15 cellular contexts compared by ENCODE assay signal in genomic region chr3:46955157-46955556, GRCh38. TPM values are rescaled to one million over a fixed set of nuclear protein-coding genes. Genes with fewer than 3 reads are reported as not detected.
DNase-seq lines count a peak whose midpoint lies in the region; ATAC-seq and TF ChIP-seq lines count a peak whose summit lies in the region.
"Had no signal": no experiment of that assay in that cellular context is flagged by ENCODE, and none has a peak within 500 bp of the region (broad histone marks: within the 10 kb centered on the region; RNA-seq: fewer than 3 reads in every experiment).

No MANE protein-coding gene starts in this region.

- no peak overlapping the region for H3K4me3 ChIP-seq in IMR-90 (ENCODE audit: insufficient read depth, low read depth, low read length)
- H3K4me3 ChIP-seq in thyroid gland (replicated peaks in 1 of 3) = no peak overlapping the region
- H3K4me3 ChIP-seq: SJSA1 had no signal

- no peak overlapping the region for H3K4me2 ChIP-seq in IMR-90 (ENCODE audit: low read depth, low read length)

- H4K20me1 ChIP-seq in IMR-90 (ENCODE audit: insufficient read depth, low read length) = peaks cover 87% of the 10 kb centered on the region

- H4K91ac ChIP-seq in IMR-90 (ENCODE audit: insufficient read depth, low read depth, low read length) = no peak overlapping the region

- peaks cover 18% of the 10 kb centered on the region for H3K4me1 ChIP-seq in IMR-90 (ENCODE audit: control insufficient read depth, insufficient read depth, low read length)
- peaks cover 26 to 70% of the 10 kb centered on the region in 2 donors for H3K4me1 ChIP-seq in thyroid gland
- H3K4me1 ChIP-seq: SJSA1 had no signal

- peak overlapping the region; percentile 67 for H3K27ac Mint-ChIP-seq in T-helper 1 cell treated with Interleukin-12 subunit alpha and Interleukin-12 subunit beta and Interleukin-4 antibody, amounts not matched to agents 30 μg/mL and 1 μg/mL, for 36 hours
- H3K27ac Mint-ChIP-seq in activated naive CD8-positive, alpha-beta T cell treated with anti-CD3 and anti-CD28 coated beads, Interleukin-2, amount 50 U/mL, for 24 hours = peak overlapping the region; percentile 87
- H3K27ac Mint-ChIP-seq in progenitor cell of endocrine pancreas = peak overlapping the region; percentile 90

- dilution Hi-C loops in IMR-90 (cut with HindIII; ENCODE audit: low sequenced_read_pairs, unreplicated experiment) = no loop called here

- no peak overlapping the region for H2AK5ac ChIP-seq in IMR-90 (ENCODE audit: low read depth, low read length)

- peaks cover 72% of the 10 kb centered on the region for H3K4me1 Mint-ChIP-seq in T-helper 1 cell treated with Interleukin-12 subunit alpha and Interleukin-12 subunit beta and Interleukin-4 antibody, amounts not matched to agents 30 μg/mL and 1 μg/mL, for 36 hours (ENCODE audit: low read depth)
- H3K4me1 Mint-ChIP-seq in activated naive CD8-positive, alpha-beta T cell treated with anti-CD3 and anti-CD28 coated beads, Interleukin-2, amount 50 U/mL, for 24 hours = peaks cover 94% of the 10 kb centered on the region
- H3K4me1 Mint-ChIP-seq in progenitor cell of endocrine pancreas (ENCODE audit: low read depth) = peaks cover 79% of the 10 kb centered on the region

- peaks cover 44 to 87% of the 10 kb centered on the region in 2 experiments for H3K79me1 ChIP-seq in IMR-90 (ENCODE audit: low read depth in 1 of 2, low read length in 2 of 2)

- H3K4ac ChIP-seq in IMR-90 (ENCODE audit: low read depth, low read length) = no peak overlapping the region

- peak overlapping the region; percentile 6 for H3K4me3 Mint-ChIP-seq in T-helper 1 cell treated with Interleukin-12 subunit alpha and Interleukin-12 subunit beta and Interleukin-4 antibody, amounts not matched to agents 30 μg/mL and 1 μg/mL, for 36 hours
- H3K4me3 Mint-ChIP-seq in activated naive CD8-positive, alpha-beta T cell treated with anti-CD3 and anti-CD28 coated beads, Interleukin-2, amount 50 U/mL, for 24 hours = peak overlapping the region; percentile 59
- no peak overlapping the region for H3K4me3 Mint-ChIP-seq in progenitor cell of endocrine pancreas (ENCODE audit: low read depth)
- H3K4me3 Mint-ChIP-seq: mesothelial cell of epicardium had no signal

- H3K14ac ChIP-seq in IMR-90 (replicated peaks; ENCODE audit: low read depth, low read length) = no peak overlapping the region

- H3K36me3 Mint-ChIP-seq in T-helper 1 cell treated with Interleukin-12 subunit alpha and Interleukin-12 subunit beta and Interleukin-4 antibody, amounts not matched to agents 30 μg/mL and 1 μg/mL, for 36 hours (ENCODE audit: low read depth) = peaks cover 11% of the 10 kb centered on the region
- peaks cover 18% of the 10 kb centered on the region for H3K36me3 Mint-ChIP-seq in activated naive CD8-positive, alpha-beta T cell treated with anti-CD3 and anti-CD28 coated beads, Interleukin-2, amount 50 U/mL, for 24 hours (ENCODE audit: low read depth)
- H3K36me3 Mint-ChIP-seq in progenitor cell of endocrine pancreas (ENCODE audit: insufficient read depth) = no peaks in the 10 kb centered on the region
- H3K36me3 Mint-ChIP-seq: mesothelial cell of epicardium had no signal

- H4K5ac ChIP-seq in IMR-90 (ENCODE audit: low read depth, low read length) = no peak overlapping the region; the same call in 1 of the 2 replicates

- H3K9me3 ChIP-seq in IMR-90 (ENCODE audit: control insufficient read depth, insufficient read depth, low read length) (no peaks in the 10 kb centered on the region), thyroid gland (no peaks in the 10 kb centered on the region)
- H3K9me3 ChIP-seq: SJSA1 had no signal

- in situ Hi-C loops in IMR-90 (cut with MboI; ENCODE audit: low sequenced_read_pairs) = no loop called here

- ATAC-seq in IMR-90 (ENCODE audit: low read depth) = no peak
- no peak for ATAC-seq in activated naive CD8-positive, alpha-beta T cell treated with anti-CD3 and anti-CD28 coated beads, Interleukin-2, amount 50 U/mL, for 24 hours

- no peak overlapping the region for H2BK5ac ChIP-seq in IMR-90 (ENCODE audit: low read depth, low read length, poor library complexity, severe bottlenecking)

- H3K36me3 ChIP-seq in IMR-90 (ENCODE audit: control insufficient read depth, insufficient read depth, low read length) = 0 out of 2 replicates have a peak, but pooled peaks cover 1% of the 10 kb centered on the region
- H3K36me3 ChIP-seq in thyroid gland = no peaks in the 10 kb centered on the region
- H3K36me3 ChIP-seq: SJSA1 had no signal

- H3K27me3 Mint-ChIP-seq in T-helper 1 cell treated with Interleukin-12 subunit alpha and Interleukin-12 subunit beta and Interleukin-4 antibody, amounts not matched to agents 30 μg/mL and 1 μg/mL, for 36 hours (ENCODE audit: low read depth) = no peaks in the 10 kb centered on the region
- no peaks in the 10 kb centered on the region for H3K27me3 Mint-ChIP-seq in activated naive CD8-positive, alpha-beta T cell treated with anti-CD3 and anti-CD28 coated beads, Interleukin-2, amount 50 U/mL, for 24 hours
- no peaks in the 10 kb centered on the region for H3K27me3 Mint-ChIP-seq in progenitor cell of endocrine pancreas

- DNase-seq in T-helper 1 cell = no peak
- DNase-seq in IMR-90 = no peak
- no peak for DNase-seq in activated naive CD8-positive, alpha-beta T cell treated with anti-CD3 and anti-CD28 coated beads, Interleukin-2, amount 50 U/mL, for 24 hours
- DNase-seq in progenitor cell of endocrine pancreas (ENCODE audit: low spot score, unreplicated experiment) = no peak
- DNase-seq in mucosa of gallbladder (ENCODE audit: low spot score) = no peak
- no peak for DNase-seq in NCI-H1105 treated with DMSO at 0.1 percent for 48 hours (lab: John Stamatoyannopoulos, UW)
- no peak for DNase-seq in thyroid gland
- DNase-seq: 8988T; activated CD4-positive, CD25-positive, alpha-beta regulatory T cell; activated naive CD4-positive, alpha-beta T cell; DMS 273 treated with DMSO at 0.1 percent for 48 hours; NCI-H1694 treated with DMSO at 0.1 percent for 48 hours had no signal

- H3K27ac ChIP-seq in IMR-90 (ENCODE audit: insufficient read depth, low read length) (peak overlapping the region; percentile 8; the same call in 1 of the 2 replicates), thyroid gland (no peak overlapping the region)
- H3K27ac ChIP-seq: SJSA1 had no signal

- no peak overlapping the region for H2AK9ac ChIP-seq in IMR-90 (replicated peaks; ENCODE audit: low read depth, low read length, poor library complexity)

- no peak overlapping the region for H2AFZ ChIP-seq in IMR-90 (replicated peaks; ENCODE audit: low read length, poor library complexity)

- no peak overlapping the region for H3K56ac ChIP-seq in IMR-90 (ENCODE audit: extremely low read depth, insufficient read depth, low read length)

- no peak overlapping the region for H2BK15ac ChIP-seq in IMR-90 (ENCODE audit: low read depth, low read length)

- TF ChIP-seq RAD21 in IMR-90 (IDR thresholded peaks at IDR 0.05; ENCODE audit: low read length) = no peak

- no peak overlapping the region for H3K9ac ChIP-seq in IMR-90 (ENCODE audit: low read depth, low read length)

- POLR2A ChIA-PET in IMR-90 (lab: Charles Lee; ENCODE audit: unreplicated experiment) = no interaction called here

- peaks cover 45% of the 10 kb centered on the region for H3K9me1 ChIP-seq in IMR-90 (ENCODE audit: insufficient read depth, low read length)

- no peak overlapping the region; the same call in 1 of the 2 replicates for H3K18ac ChIP-seq in IMR-90 (ENCODE audit: low read depth, low read length)

- H3K9me3 Mint-ChIP-seq in T-helper 1 cell treated with Interleukin-12 subunit alpha and Interleukin-12 subunit beta and Interleukin-4 antibody, amounts not matched to agents 30 μg/mL and 1 μg/mL, for 36 hours = no peaks in the 10 kb centered on the region
- no peaks in the 10 kb centered on the region for H3K9me3 Mint-ChIP-seq in activated naive CD8-positive, alpha-beta T cell treated with anti-CD3 and anti-CD28 coated beads, Interleukin-2, amount 50 U/mL, for 24 hours
- no peaks in the 10 kb centered on the region for H3K9me3 Mint-ChIP-seq in progenitor cell of endocrine pancreas (ENCODE audit: low read depth)
- H3K9me3 Mint-ChIP-seq: mesothelial cell of epicardium had no signal

- no TSS peak for BruUV-seq in IMR-90 (replicated peaks; lab: Mats Ljungman, UMichigan)

- no peak for TF ChIP-seq CTCF in IMR-90 (conservative IDR thresholded peaks at IDR 0.05; ENCODE audit: low read depth, low read length)
- TF ChIP-seq CTCF in progenitor cell of endocrine pancreas (IDR thresholded peaks at IDR 0.05; ENCODE audit: unreplicated experiment) = no peak
- TF ChIP-seq CTCF in thyroid gland (IDR thresholded peaks at IDR 0.05) = no peak

- H2BK20ac ChIP-seq in IMR-90 (ENCODE audit: low read depth, low read length) = no peak overlapping the region

- no peak overlapping the region for H2BK120ac ChIP-seq in IMR-90 (ENCODE audit: low read depth, low read length)

- H4K8ac ChIP-seq in IMR-90 (ENCODE audit: low read depth in 2 of 2, low read length in 2 of 2) = no peak overlapping the region

- WGBS in IMR-90 (ENCODE audit: extremely low coverage in 2 of 2, insufficient read length in 1 of 2), 2 experiments = 87% methylated on average over 3 of the region's 5 CpGs; no CpG with 5 or more reads in 1 of the 2 experiments
- 88 to 92% methylated on average over 5 of the region's 5 CpGs for WGBS in thyroid gland, 2 donors

- H3K27me3 ChIP-seq in IMR-90 (ENCODE audit: control insufficient read depth, insufficient read depth, low read length) = no peaks in the 10 kb centered on the region
- no peaks in the 10 kb centered on the region for H3K27me3 ChIP-seq in thyroid gland
- H3K27me3 ChIP-seq: SJSA1 had no signal

- intact Hi-C loops in IMR-90 (cut with micrococcal nuclease) = no loop called here
- intact Hi-C loops in thyroid gland (cut with DNase I) = no loop called here

- TF ChIP-seq POLR2A in IMR-90 (IDR thresholded peaks at IDR 0.05; ENCODE audit: low read depth, low read length) (no peak), thyroid gland (IDR thresholded peaks at IDR 0.05) (no peak)

- no peak overlapping the region for H3K23ac ChIP-seq in IMR-90 (ENCODE audit: low read depth, low read length)

- CTCF ChIA-PET in IMR-90 (lab: Yijun Ruan, JAX) = no interaction called here

TF ChIP-seq in IMR-90, 13 proteins besides CTCF, POLR2A, EP300 and RAD21 (continues in another document):
- TF ChIP-seq MXI1 (IDR thresholded peaks at IDR 0.05; ENCODE audit: borderline replicate concordance, low read depth, low read length) = no peak
- no peak for TF ChIP-seq NFE2L2 (IDR thresholded peaks at IDR 0.05; ENCODE audit: low read depth, low read length)

RNA-seq across cellular contexts. Expression of gene CCDC12, which starts 21.4 kb away (rescaled TPM):
- total RNA-seq in IMR-90 (2012; rRNA removed) (15.2 and 21.7 TPM in 2 replicates), progenitor cell of endocrine pancreas (62.3 and 64.3 TPM in 2 replicates), mucosa of gallbladder (50.0 TPM), thyroid gland (10 to 100 TPM; 43.2 to 60.6 (median 51.8) TPM)
- polyA plus RNA-seq in IMR-90 (2012; rRNA removed) = 35.1 and 41.7 TPM in 2 replicates
- 43.9 and 71.8 TPM in 2 replicates for polyA plus RNA-seq in IMR-90 (2012; cell fraction: cytosol; rRNA removed)
- polyA plus RNA-seq in IMR-90 (2012; cell fraction: nucleus; rRNA removed; ENCODE audit: low replicate concordance) = 52.4 and 55.2 TPM in 2 replicates

RNA-seq across cellular contexts. Expression of gene NBEAL2, which starts 24.3 kb away (rescaled TPM):
- total RNA-seq in IMR-90 (2012; rRNA removed) (2.2 TPM in 2 replicates), progenitor cell of endocrine pancreas (292 and 320 TPM in 2 replicates), mucosa of gallbladder (150 TPM), thyroid gland (10 to 100 TPM; 19.4 to 38.6 (median 27.5) TPM)
- polyA plus RNA-seq in IMR-90 (2012; rRNA removed) = 11.7 and 12.5 TPM in 2 replicates
- 5.6 and 8.2 TPM in 2 replicates for polyA plus RNA-seq in IMR-90 (2012; cell fraction: cytosol; rRNA removed)
- polyA plus RNA-seq in IMR-90 (2012; cell fraction: nucleus; rRNA removed; ENCODE audit: low replicate concordance) = 80.3 and 267 TPM in 2 replicates
